1 cellular context compared by ENCODE assay signal in the genomic region with DNA sequence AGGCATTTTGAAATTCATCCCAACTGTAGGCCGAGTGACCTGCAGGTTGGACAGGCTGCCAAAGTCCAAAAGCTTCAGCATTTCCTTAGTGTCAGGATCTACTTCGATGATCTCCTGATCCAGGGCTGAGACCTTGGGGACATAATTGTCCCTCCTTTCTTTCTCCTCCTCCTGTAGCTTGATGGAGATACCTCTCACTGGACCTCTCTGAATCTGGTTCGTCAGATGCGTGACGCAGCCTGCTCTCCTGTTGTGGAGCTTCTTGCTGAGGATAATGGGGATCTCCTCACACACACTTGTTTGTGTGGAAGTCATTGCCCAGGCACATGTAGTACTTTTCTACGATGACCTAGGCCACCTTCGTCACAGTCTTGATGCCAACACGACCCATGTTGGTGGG.
TF ChIP-seq lines count a peak whose summit lies in the region.

No MANE protein-coding gene starts in this region.

TF ChIP-seq in H1, 55 proteins besides CTCF, POLR2A, EP300 and RAD21:
- TF ChIP-seq CHD1 (IDR thresholded peaks at IDR 0.05; ENCODE audit: low read depth, low read length) (no peak), POU5F1 (IDR thresholded peaks at IDR 0.05; ENCODE audit: low read depth, low read length) (no peak), CBX5 (IDR thresholded peaks at IDR 0.05; ENCODE audit: low read depth, low read length) (no peak), HDAC2 (IDR thresholded peaks at IDR 0.05; ENCODE audit: borderline replicate concordance in 1 of 2, low read depth in 2 of 2, low read length in 2 of 2) (no peak), KDM4A (IDR thresholded peaks at IDR 0.05; ENCODE audit: low read depth, low read length, severe bottlenecking) (no peak), TAF1 (IDR thresholded peaks at IDR 0.05; ENCODE audit: low read depth, low read length) (no peak), CTBP2 (IDR thresholded peaks at IDR 0.05; ENCODE audit: borderline replicate concordance, insufficient read depth, insufficient read length, low read length) (no peak), SRF (IDR thresholded peaks at IDR 0.05; ENCODE audit: low read depth, low read length) (no peak), NANOG (IDR thresholded peaks at IDR 0.05; ENCODE audit: insufficient read depth, low read depth, low read length, poor library complexity, severe bottlenecking) (no peak), TEAD4 (IDR thresholded peaks at IDR 0.05; ENCODE audit: low read depth, low read length) (no peak), SP2 (IDR thresholded peaks at IDR 0.05; ENCODE audit: low read length) (no peak)
